9 cellular contexts compared by ENCODE assay signal in the genomic region with DNA sequence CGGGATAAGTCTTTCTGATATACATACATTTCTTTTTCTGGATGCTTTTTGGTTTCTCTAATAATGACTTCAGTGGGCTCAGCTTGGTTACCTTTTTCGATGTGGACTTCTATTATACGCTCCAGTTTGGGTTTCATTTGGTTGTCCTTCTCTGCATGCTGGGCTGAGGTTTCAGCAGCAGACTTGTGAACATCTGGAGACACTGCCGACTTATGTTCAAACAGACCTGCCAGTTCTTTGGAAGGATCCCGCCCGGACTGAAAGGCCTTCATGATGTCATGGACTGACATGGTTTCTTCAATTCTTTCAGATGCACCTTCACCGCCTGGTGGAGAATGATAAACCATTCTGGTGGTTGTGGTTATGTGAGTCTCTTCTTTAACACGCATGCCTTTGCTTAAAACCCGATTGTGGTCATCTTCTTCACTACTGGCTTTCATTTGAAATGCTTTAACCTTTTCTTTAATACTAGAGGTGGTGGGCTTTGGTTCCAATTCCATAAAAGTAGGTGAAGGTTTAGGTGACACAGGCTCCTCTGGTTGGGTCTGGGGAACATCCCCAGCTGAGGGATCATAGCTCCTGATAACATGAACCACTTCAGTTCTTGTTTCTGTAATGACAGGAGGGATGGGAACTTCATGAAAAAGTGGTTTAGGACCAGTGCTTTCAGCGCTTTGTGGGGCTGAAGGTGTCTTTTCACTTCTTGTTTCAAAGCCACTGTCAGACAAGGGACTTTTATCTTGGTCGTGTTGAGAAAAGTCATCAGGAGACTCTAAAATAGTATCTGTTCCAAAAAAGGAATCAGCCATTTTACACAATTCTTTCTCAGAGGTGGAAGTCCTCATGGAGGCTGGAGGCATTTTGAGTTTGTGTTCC.
DNase-seq lines count a peak whose midpoint lies in the region; ATAC-seq and TF ChIP-seq lines count a peak whose summit lies in the region.
"Had no signal": no experiment of that assay in that cellular context is flagged by ENCODE, and none has a peak within 500 bp of the region (broad histone marks: within the 10 kb centered on the region; RNA-seq: fewer than 3 reads in every experiment).

No MANE protein-coding gene starts in this region.

- H3K4me3 Mint-ChIP-seq in stimulated activated naive B cell treated with anti-CD40 and anti-IgM and Interleukin-4, amounts not matched to agents 10 μg/mL and 1 μg/mL and 100 μg/mL, for 72 hours, result peak overlapping the region; percentile 12 to 55
- H3K4me3 Mint-ChIP-seq: activated T-cell treated with anti-CD3 and anti-CD28 coated beads, Interleukin-2, amount 50 U/mL, for 24 hours had no signal

- no peak for TF ChIP-seq CTCF in foreskin keratinocyte (conservative IDR thresholded peaks at IDR 0.05)

- ATAC-seq in GM19025 (IDR thresholded peaks at IDR 0.05; ENCODE audit: low read depth, unreplicated experiment) (peak; percentile 89), GM21723 (IDR thresholded peaks at IDR 0.05; ENCODE audit: unreplicated experiment) (peak; percentile 96), HG03108 (IDR thresholded peaks at IDR 0.05; ENCODE audit: unreplicated experiment) (peak; percentile 93), foreskin keratinocyte (no peak)
- peak; percentile 84 to 86 for ATAC-seq in stimulated activated naive B cell treated with anti-CD40 and anti-IgM and Interleukin-4, amounts not matched to agents 10 μg/mL and 1 μg/mL and 100 μg/mL, for 72 hours (replicated peaks)

- no peaks in the 10 kb centered on the region for H3K9me3 Mint-ChIP-seq in stimulated activated naive B cell treated with anti-CD40 and anti-IgM and Interleukin-4, amounts not matched to agents 10 μg/mL and 1 μg/mL and 100 μg/mL, for 72 hours
- H3K9me3 Mint-ChIP-seq: activated T-cell treated with anti-CD3 and anti-CD28 coated beads, Interleukin-2, amount 50 U/mL, for 24 hours had no signal

- H3K4me1 Mint-ChIP-seq in stimulated activated naive B cell treated with anti-CD40 and anti-IgM and Interleukin-4, amounts not matched to agents 10 μg/mL and 1 μg/mL and 100 μg/mL, for 72 hours, result peaks cover 20 to 31% of the 10 kb centered on the region in 2 donors

- no peaks in the 10 kb centered on the region for H3K27me3 ChIP-seq in foreskin keratinocyte

- DNase-seq in stimulated activated naive B cell treated with anti-CD40 and anti-IgM and Interleukin-4, amounts not matched to agents 10 μg/mL and 1 μg/mL and 100 μg/mL, for 72 hours, result peak; percentile 55
- DNase-seq in stimulated activated CD4-positive, alpha-beta T cell treated with anti-CD3 and anti-CD28 coated beads, Interleukin-4, amount 100 ng/mL, for 4 hours, result no peak
- DNase-seq in NCI-H82 treated with DMSO at 0.1 percent for 48 hours (lab: John Stamatoyannopoulos, UW; ENCODE audit: unreplicated experiment) (no peak), foreskin keratinocyte (no peak)
- DNase-seq: activated T-cell treated with anti-CD3 and anti-CD28 coated beads, Interleukin-2, amount 50 U/mL, for 24 hours had no signal

- H3K36me3 Mint-ChIP-seq in stimulated activated naive B cell treated with anti-CD40 and anti-IgM and Interleukin-4, amounts not matched to agents 10 μg/mL and 1 μg/mL and 100 μg/mL, for 72 hours, result peaks cover 7 to 20% of the 10 kb centered on the region in 2 donors

- no peaks in the 10 kb centered on the region for H3K4me1 ChIP-seq in foreskin keratinocyte

- H3K27me3 Mint-ChIP-seq in stimulated activated naive B cell treated with anti-CD40 and anti-IgM and Interleukin-4, amounts not matched to agents 10 μg/mL and 1 μg/mL and 100 μg/mL, for 72 hours, result peaks cover 13 to 20% of the 10 kb centered on the region in 2 donors
- H3K27me3 Mint-ChIP-seq: activated T-cell treated with anti-CD3 and anti-CD28 coated beads, Interleukin-2, amount 50 U/mL, for 24 hours had no signal

- no peak overlapping the region for H3K27ac ChIP-seq in foreskin keratinocyte
- H3K27ac ChIP-seq: KMS-11 had no signal

- H3K27ac Mint-ChIP-seq in stimulated activated naive B cell treated with anti-CD40 and anti-IgM and Interleukin-4, amounts not matched to agents 10 μg/mL and 1 μg/mL and 100 μg/mL, for 72 hours, result peak overlapping the region; percentile 96
- H3K27ac Mint-ChIP-seq: activated T-cell treated with anti-CD3 and anti-CD28 coated beads, Interleukin-2, amount 50 U/mL, for 24 hours had no signal
